Comparison of ENCODE assay signal across 8 cellular contexts in genomic region chr11:3854660-3854976, GRCh38. TPM values are rescaled to one million over a fixed set of nuclear protein-coding genes. Genes with fewer than 3 reads are reported as not detected.
DNase-seq lines count a peak whose midpoint lies in the region; ATAC-seq, FAIRE-seq and TF ChIP-seq lines count a peak whose summit lies in the region.

No MANE protein-coding gene starts in this region.

- H3K9me3 ChIP-seq in iPS-20b (ENCODE audit: insufficient read depth, low read depth, low read length) (no peaks in the 10 kb centered on the region), stomach smooth muscle (ENCODE audit: control insufficient read depth in 2 of 2, low read length in 2 of 2) (no peaks in the 10 kb centered on the region)

- intact Hi-C loops in activated B cell treated with CpG ODN at 0.5 μM for 24 hours (cut with micrococcal nuclease): loop anchor here (1.0 to 2.0 kb wide), 12 partner anchors 13 to 240 kb away; partner anchors contain the start of genes NUP98 and RRM1

- H3K36me3 ChIP-seq in iPS-20b (ENCODE audit: insufficient read depth, low read depth, low read length): no peaks in the 10 kb centered on the region
- H3K36me3 ChIP-seq in stomach smooth muscle (ENCODE audit: control insufficient read depth in 2 of 2, insufficient read depth in 2 of 2, low read length in 2 of 2): no peaks in the 10 kb centered on the region

- H3K27ac ChIP-seq in iPS-20b (ENCODE audit: low read length) (no peak overlapping the region), stomach smooth muscle (ENCODE audit: low read length) (peak overlapping the region; percentile 55)

- H3K27me3 Mint-ChIP-seq in activated B cell treated with CpG ODN at 0.5 μM for 24 hours: no peaks in the 10 kb centered on the region

- no peak for ATAC-seq in activated B cell treated with CpG ODN at 0.5 μM for 24 hours (ENCODE audit: low read depth)

- no peak for FAIRE-seq in urothelium cell line (lab: Jason Lieb, UNC)

- H3K27ac Mint-ChIP-seq in activated B cell treated with CpG ODN at 0.5 μM for 24 hours: peak overlapping the region; percentile 99

- H3K4me1 Mint-ChIP-seq in activated B cell treated with CpG ODN at 0.5 μM for 24 hours: peaks cover 57% of the 10 kb centered on the region

- POLR2A ChIA-PET in activated B cell treated with CpG ODN at 0.5 μM for 24 hours (lab: Charles Lee): interaction anchor here (0.6 to 8.0 kb wide), 53 partner anchors 13 to 240 kb away, joined by 3 to 352 read pairs (median 6); partner anchors contain the start of genes NUP98, PGAP2, RHOG and RRM1

- peaks cover 14% of the 10 kb centered on the region for H3K4me1 ChIP-seq in iPS-20b (ENCODE audit: insufficient read depth, low read length)
- peaks cover 42% of the 10 kb centered on the region for H3K4me1 ChIP-seq in stomach smooth muscle (ENCODE audit: control insufficient read depth, insufficient read depth, low read length)

- CTCF ChIA-PET in activated B cell treated with CpG ODN at 0.5 μM for 24 hours (lab: Charles Lee): interaction anchor here (0.8 to 14.0 kb wide), 45 partner anchors 8 to 228 kb away, joined by 3 to 526 read pairs (median 6); partner anchors contain the start of genes NUP98 and RHOG

- H3K4me3 Mint-ChIP-seq in activated B cell treated with CpG ODN at 0.5 μM for 24 hours: peak overlapping the region; percentile 90

- no peaks in the 10 kb centered on the region for H3K9me3 Mint-ChIP-seq in activated B cell treated with CpG ODN at 0.5 μM for 24 hours

- H3K9ac ChIP-seq in iPS-20b (ENCODE audit: low read depth, low read length): peak overlapping the region; percentile 67; the same call in 1 of the 2 replicates
- peak overlapping the region; percentile 47 to 92 for H3K9ac ChIP-seq in stomach smooth muscle (ENCODE audit: low read length in 2 of 2)

- peak overlapping the region; percentile 82 for H3K4me3 ChIP-seq in iPS-20b (ENCODE audit: low read length)
- peak overlapping the region in 1 of 2 donors; percentile 92 for H3K4me3 ChIP-seq in stomach smooth muscle (ENCODE audit: low read length in 2 of 2)

- no peak for TF ChIP-seq CTCF in activated B cell treated with CpG ODN at 0.5 μM for 24 hours (IDR thresholded peaks at IDR 0.05)

- H3K27me3 ChIP-seq in iPS-20b (ENCODE audit: insufficient read depth, low read length) (peaks cover 21% of the 10 kb centered on the region), stomach smooth muscle (ENCODE audit: control insufficient read depth in 1 of 2, insufficient read depth in 2 of 2, low read length in 2 of 2) (no peaks in the 10 kb centered on the region)

- DNase-seq in NCI-H748 (lab: John Stamatoyannopoulos, UW; ENCODE audit: unreplicated experiment) (peak; percentile 33), NCI-H748 treated with DMSO at 0.1 percent for 48 hours (lab: John Stamatoyannopoulos, UW) (no peak), activated B cell treated with CpG ODN at 0.5 μM for 24 hours (no peak), DMS53 (lab: John Stamatoyannopoulos, UW) (no peak), urothelium cell line (ENCODE audit: low spot score) (no peak), globus pallidus (ENCODE audit: low spot score) (no peak)

- H3K36me3 Mint-ChIP-seq in activated B cell treated with CpG ODN at 0.5 μM for 24 hours (ENCODE audit: low read depth): peaks cover 4% of the 10 kb centered on the region

RNA-seq across cellular contexts. Expression of gene STIM1, which starts 0.8 kb away (rescaled TPM):
- 37.3 and 38.4 TPM in 2 replicates for total RNA-seq in activated B cell treated with CpG ODN at 0.5 μM for 24 hours

RNA-seq across cellular contexts. Expression of gene RHOG, which starts 13.9 kb away (rescaled TPM):
- 163 and 176 TPM in 2 replicates for total RNA-seq in activated B cell treated with CpG ODN at 0.5 μM for 24 hours

RNA-seq across cellular contexts. Expression of gene PGAP2, which starts 46.3 kb away (rescaled TPM):
- 19.7 and 25.0 TPM in 2 replicates for total RNA-seq in activated B cell treated with CpG ODN at 0.5 μM for 24 hours

RNA-seq across cellular contexts. Expression of gene NUP98, which starts 57.3 kb away (rescaled TPM):
- total RNA-seq in activated B cell treated with CpG ODN at 0.5 μM for 24 hours: 98.0 and 117 TPM in 2 replicates
